Comparison of ENCODE assay signal across 26 cellular contexts in genomic region chr3:56596441-56596840, GRCh38.
"Had no signal": no experiment of that assay in that cellular context is flagged by ENCODE, and none has a peak within 500 bp of the region (broad histone marks: within the 10 kb centered on the region; RNA-seq: fewer than 3 reads in every experiment).

No MANE protein-coding gene starts in this region.

- H3K27me3 ChIP-seq: adrenal gland, ascending aorta, brain microvascular endothelial cell, dorsolateral prefrontal cortex, sigmoid colon, upper lobe of right lung had no signal

- ATAC-seq: activated CD8-positive, alpha-beta T cell treated with anti-CD3 and anti-CD28 coated beads for 36 hours; effector memory CD8-positive, alpha-beta T cell; esophagus mucosa; natural killer cell treated with Interleukin-12 subunit alpha and Interleukin-12 subunit beta and Interleukin-15 and Interleukin-18, amount 100 ng/mL, for 72 hours; upper lobe of right lung had no signal

- H3K27ac Mint-ChIP-seq: immature natural killer cell; mesothelial cell of epicardium; natural killer cell treated with Interleukin-12 subunit alpha and Interleukin-12 subunit beta and Interleukin-15 and Interleukin-18, amount 100 ng/mL, for 72 hours; T-helper 2 cell treated with Interferon-gamma antibody and Interleukin-4, amounts not matched to agents 5 μg/mL and 100 μg/mL, for 36 hours had no signal

- H3K27me3 Mint-ChIP-seq: activated CD4-positive, alpha-beta T cell treated with anti-CD3 and anti-CD28 coated beads, Interleukin-2, amount 10 ng/mL, durations not matched to agents 7 days and 5 days; activated CD8-positive, alpha-beta T cell treated with anti-CD3 and anti-CD28 coated beads for 36 hours; effector memory CD8-positive, alpha-beta T cell; natural killer cell treated with Interleukin-12 subunit alpha and Interleukin-12 subunit beta and Interleukin-15 and Interleukin-18, amount 100 ng/mL, for 72 hours; progenitor cell of endocrine pancreas had no signal

- H3K4me3 ChIP-seq: adrenal gland, ascending aorta, dorsolateral prefrontal cortex, left ventricle myocardium inferior, sigmoid colon, smooth muscle cell, upper lobe of right lung had no signal

- H3K9me3 Mint-ChIP-seq: effector memory CD8-positive, alpha-beta T cell; natural killer cell treated with Interleukin-12 subunit alpha and Interleukin-12 subunit beta and Interleukin-15 and Interleukin-18, amount 100 ng/mL, for 72 hours had no signal

- H3K9me3 ChIP-seq: adrenal gland, ascending aorta, upper lobe of right lung had no signal

- H3K4me1 ChIP-seq: adrenal gland, ascending aorta, left ventricle myocardium inferior, sigmoid colon, upper lobe of right lung had no signal

- H3K4me3 Mint-ChIP-seq: activated CD4-positive, alpha-beta T cell treated with anti-CD3 and anti-CD28 coated beads, Interleukin-2, amount 10 ng/mL, durations not matched to agents 7 days and 5 days; activated CD8-positive, alpha-beta T cell treated with anti-CD3 and anti-CD28 coated beads for 36 hours; effector memory CD8-positive, alpha-beta T cell; immature natural killer cell; mesothelial cell of epicardium; natural killer cell treated with Interleukin-12 subunit alpha and Interleukin-12 subunit beta and Interleukin-15 and Interleukin-18, amount 100 ng/mL, for 72 hours; T-helper 2 cell treated with Interferon-gamma antibody and Interleukin-4, amounts not matched to agents 5 μg/mL and 100 μg/mL, for 36 hours had no signal

- H3K27ac ChIP-seq: adrenal gland, ascending aorta, brain microvascular endothelial cell, left ventricle myocardium inferior, sigmoid colon, upper lobe of right lung, WERI-Rb-1 had no signal

- DNase-seq: activated CD4-positive, alpha-beta T cell treated with anti-CD3 and anti-CD28 coated beads, Interleukin-2, amount 10 ng/mL, durations not matched to agents 7 days and 5 days; activated CD4-positive, CD25-positive, alpha-beta regulatory T cell treated with anti-CD3 and anti-CD28 coated beads, Interleukin-2, amount 50 U/mL, for 72 hours; activated CD8-positive, alpha-beta T cell treated with anti-CD3 and anti-CD28 coated beads for 36 hours; activated gamma-delta T cell; adrenal gland; brain microvascular endothelial cell; caudate nucleus; dorsolateral prefrontal cortex; effector memory CD8-positive, alpha-beta T cell; foreskin melanocyte; immature natural killer cell; left ventricle myocardium inferior; mammary epithelial cell; retina; sigmoid colon; stimulated activated CD4-positive, alpha-beta T cell treated with anti-CD3 and anti-CD28 coated beads, Interleukin-15, amount 100 ng/mL, for 24 hours; stimulated activated CD8-positive, alpha-beta memory T cell treated with anti-CD3 and anti-CD28 coated beads, Interleukin-4, amount 100 ng/mL, for 48 hours; upper lobe of right lung; WERI-Rb-1 had no signal
